Comparison of ENCODE assay signal across 19 cellular contexts in the genomic region with DNA sequence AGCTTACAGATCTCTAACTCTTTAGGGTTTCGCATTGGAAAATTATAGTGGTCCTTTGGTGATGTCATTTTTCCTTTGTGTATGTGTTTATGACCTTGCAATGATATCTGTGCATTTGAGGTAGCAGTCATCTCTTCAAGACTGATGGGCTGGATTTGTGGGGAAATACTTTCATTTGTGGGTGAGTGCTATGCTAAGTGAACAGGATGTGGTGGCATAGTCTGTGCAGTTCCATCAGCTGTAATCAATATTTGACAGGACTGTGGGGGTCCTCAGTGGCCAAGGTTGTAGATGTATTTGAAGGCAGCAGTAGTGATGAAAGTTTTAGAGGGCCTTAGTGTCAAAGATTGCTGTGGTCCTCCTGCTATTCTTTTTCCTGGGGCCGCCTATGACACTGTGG.
"Had no signal": no experiment of that assay in that cellular context is flagged by ENCODE, and none has a peak within 500 bp of the region (broad histone marks: within the 10 kb centered on the region; RNA-seq: fewer than 3 reads in every experiment).

No MANE protein-coding gene starts in this region.

- H3K36me3 ChIP-seq: SJSA1 had no signal

- H3K9me3 ChIP-seq: SJSA1 had no signal

- H3K27me3 ChIP-seq: SJSA1 had no signal

- H3K27ac ChIP-seq: SJSA1, SK-N-MC had no signal

- H3K4me1 ChIP-seq: SJSA1 had no signal

- DNase-seq: IMR-90, Kasumi-1, KG1, MM.1S, NCI-H1092 treated with DMSO at 0.1 percent for 48 hours, NCI-H1436, NCI-H1694, NCI-H187 treated with DMSO at 0.1 percent for 48 hours, NCI-H2029 treated with DMSO at 0.1 percent for 48 hours, NCI-H2107, NCI-H2227 treated with DMSO at 0.1 percent for 48 hours, NCI-H524, NCI-H526 treated with DMSO at 0.1 percent for 48 hours, NCI-H748 treated with DMSO at 0.1 percent for 48 hours, Right ventricle myocardium superior, RPMI8226, SIG-M5 had no signal

- H3K4me3 ChIP-seq: SJSA1, SK-N-MC had no signal
